ENCODE assay signal across 11 cellular contexts in genomic region chr5:138636401-138636944, GRCh38.
"Had no signal": no experiment of that assay in that cellular context is flagged by ENCODE, and none has a peak within 500 bp of the region (broad histone marks: within the 10 kb centered on the region; RNA-seq: fewer than 3 reads in every experiment).

No MANE protein-coding gene starts in this region.

- DNase-seq: activated CD4-positive, alpha-beta memory T cell treated with anti-CD3 and anti-CD28 coated beads for 36 hours; activated gamma-delta T cell treated with Interleukin-2 at 50 U/mL for 16 hours; activated naive CD8-positive, alpha-beta T cell treated with anti-CD3 and anti-CD28 coated beads for 36 hours; activated T-cell treated with anti-CD3 and anti-CD28 coated beads, Interleukin-2, amount 50 U/mL, for 4 hours; foreskin melanocyte; stimulated activated CD4-positive, alpha-beta T cell treated with anti-CD3 and anti-CD28 coated beads, Interleukin-4, amount 100 ng/mL, for 4 hours; uterus had no signal

- H3K4me3 ChIP-seq: dorsolateral prefrontal cortex, pancreas, uterus had no signal

- H3K27ac ChIP-seq: pancreas, VCaP had no signal

- H3K4me3 Mint-ChIP-seq: activated CD4-positive, alpha-beta memory T cell treated with anti-CD3 and anti-CD28 coated beads for 36 hours; activated naive CD8-positive, alpha-beta T cell treated with anti-CD3 and anti-CD28 coated beads for 36 hours; activated T-cell treated with anti-CD3 and anti-CD28 coated beads, Interleukin-2, amount 50 U/mL, for 4 hours; neural crest cell had no signal

- H3K27me3 ChIP-seq: dorsolateral prefrontal cortex, pancreas, uterus had no signal

- H3K9me3 ChIP-seq: pancreas, uterus had no signal

- H3K27ac Mint-ChIP-seq: activated CD4-positive, alpha-beta memory T cell treated with anti-CD3 and anti-CD28 coated beads for 36 hours; activated naive CD8-positive, alpha-beta T cell treated with anti-CD3 and anti-CD28 coated beads for 36 hours had no signal

- H3K36me3 ChIP-seq: pancreas, uterus had no signal

- ATAC-seq: activated T-cell treated with anti-CD3 and anti-CD28 coated beads, Interleukin-2, amount 50 U/mL, for 4 hours; pancreas had no signal

- H3K4me1 ChIP-seq: pancreas, uterus had no signal

- H3K9me3 Mint-ChIP-seq: activated CD4-positive, alpha-beta memory T cell treated with anti-CD3 and anti-CD28 coated beads for 36 hours; activated naive CD8-positive, alpha-beta T cell treated with anti-CD3 and anti-CD28 coated beads for 36 hours; activated T-cell treated with anti-CD3 and anti-CD28 coated beads, Interleukin-2, amount 50 U/mL, for 4 hours had no signal

- H3K4me1 Mint-ChIP-seq: activated naive CD8-positive, alpha-beta T cell treated with anti-CD3 and anti-CD28 coated beads for 36 hours had no signal

- H3K36me3 Mint-ChIP-seq: activated CD4-positive, alpha-beta memory T cell treated with anti-CD3 and anti-CD28 coated beads for 36 hours; activated naive CD8-positive, alpha-beta T cell treated with anti-CD3 and anti-CD28 coated beads for 36 hours had no signal
